In genomic region chr17:14950216-14950615, GRCh38 we compare ENCODE assay signal across 17 cellular contexts.
"Had no signal": no experiment of that assay in that cellular context is flagged by ENCODE, and none has a peak within 500 bp of the region (broad histone marks: within the 10 kb centered on the region; RNA-seq: fewer than 3 reads in every experiment).

No MANE protein-coding gene starts in this region.

- H3K4me3 Mint-ChIP-seq: activated T-helper 17 cell treated with anti-CD3 and anti-CD28 coated beads, Interleukin-2, amount 50 U/mL, for 72 hours; endodermal cell; natural killer cell treated with Interleukin-12 subunit alpha and Interleukin-12 subunit beta and Interleukin-15 and Interleukin-18, amount 100 ng/mL, for 72 hours had no signal

- H3K36me3 ChIP-seq: cardiac muscle cell, left ventricle myocardium inferior, right lobe of liver, stomach, upper lobe of right lung had no signal

- H3K27ac Mint-ChIP-seq: activated T-helper 17 cell treated with anti-CD3 and anti-CD28 coated beads, Interleukin-2, amount 50 U/mL, for 72 hours; endodermal cell; natural killer cell treated with Interleukin-12 subunit alpha and Interleukin-12 subunit beta and Interleukin-15 and Interleukin-18, amount 100 ng/mL, for 72 hours had no signal

- H3K36me3 Mint-ChIP-seq: natural killer cell treated with Interleukin-12 subunit alpha and Interleukin-12 subunit beta and Interleukin-15 and Interleukin-18, amount 100 ng/mL, for 72 hours had no signal

- H3K4me1 ChIP-seq: left ventricle myocardium inferior, stomach, testis, upper lobe of right lung had no signal

- H3K9me3 Mint-ChIP-seq: activated T-helper 17 cell treated with anti-CD3 and anti-CD28 coated beads, Interleukin-2, amount 50 U/mL, for 72 hours; endodermal cell; natural killer cell treated with Interleukin-12 subunit alpha and Interleukin-12 subunit beta and Interleukin-15 and Interleukin-18, amount 100 ng/mL, for 72 hours had no signal

- H3K4me3 ChIP-seq: cardiac muscle cell, dorsolateral prefrontal cortex, left ventricle myocardium inferior, right lobe of liver, stomach, testis, upper lobe of right lung had no signal

- H3K4me1 Mint-ChIP-seq: activated T-helper 17 cell treated with anti-CD3 and anti-CD28 coated beads, Interleukin-2, amount 50 U/mL, for 72 hours; endodermal cell had no signal

- H3K27ac ChIP-seq: cardiac muscle cell, dorsolateral prefrontal cortex, left ventricle myocardium inferior, right lobe of liver, stomach, testis, upper lobe of right lung had no signal

- H3K27me3 ChIP-seq: cardiac muscle cell, stomach, testis, upper lobe of right lung had no signal

- DNase-seq: activated CD4-positive, alpha-beta T cell treated with anti-CD3 and anti-CD28 coated beads, Interleukin-2, amount 50 U/mL, for 48 hours; activated CD4-positive, CD25-positive, alpha-beta regulatory T cell treated with anti-CD3 and anti-CD28 coated beads, Interleukin-2, amount 50 U/mL, for 72 hours; activated naive CD4-positive, alpha-beta T cell treated with Interleukin-2 at 50 U/mL for 16 hours; anterior cingulate cortex; dorsolateral prefrontal cortex; endodermal cell; hippocampal formation; left ventricle myocardium inferior; right lobe of liver; stimulated activated CD4-positive, alpha-beta T cell treated with anti-CD3 and anti-CD28 coated beads, Interleukin-1b, Interleukin-23, amount 100 ng/mL, for 48 hours; stomach; T-helper 9 cell; testis; upper lobe of right lung had no signal

- H3K9me3 ChIP-seq: left ventricle myocardium inferior, right lobe of liver, stomach, testis, upper lobe of right lung had no signal
